In genomic region chr19:54473071-54473941, GRCh38 we compare ENCODE assay signal across 10 cellular contexts. TPM values are rescaled to one million over a fixed set of nuclear protein-coding genes. Genes with fewer than 3 reads are reported as not detected.
A peak's percentile ranks its signal among the peaks of the same experiment; 100 is the strongest.
DNase-seq lines count a peak whose midpoint lies in the region; ATAC-seq, FAIRE-seq and TF ChIP-seq lines count a peak whose summit lies in the region.
"Had no signal": no experiment of that assay in that cellular context is flagged by ENCODE, and none has a peak within 500 bp of the region (broad histone marks: within the 10 kb centered on the region; RNA-seq: fewer than 3 reads in every experiment).

Gene CDC42EP5, minus strand, starts transcription at chr19:54473296. Its CDS starts 7,749 bp downstream, at chr19:54465547.

- DNase-seq in NCI-H2227 (lab: John Stamatoyannopoulos, UW; ENCODE audit: unreplicated experiment) (peak; percentile 51), NCI-H2227 treated with DMSO at 0.1 percent for 48 hours (lab: John Stamatoyannopoulos, UW) (no peak), breast epithelium (ENCODE audit: low spot score in 2 of 2) (peak in 1 of 2 donors; percentile 72), kidney (peak; percentile 94), NCI-H2029 (lab: John Stamatoyannopoulos, UW) (no peak)
- DNase-seq in stimulated activated naive CD8-positive, alpha-beta T cell treated with anti-CD3 and anti-CD28 coated beads, Interleukin-15, Interleukin-2, amounts not matched to agents 100 U/mL and 50 U/mL, for 24 hours = peak; percentile 54
- no peak for DNase-seq in activated T-helper 1 cell treated with anti-CD3 and anti-CD28 coated beads, Interleukin-12 subunit alpha, Interleukin-12 subunit beta, Interleukin-2, Interleukin-4 antibody, amounts not matched to agents 30 ng/mL and 10 ng/mL and 1 ng/mL, durations not matched to agents 14 hours and 24 hours and 36 hours (ENCODE audit: low spot score)
- DNase-seq: activated B cell treated with CpG ODN at 0.5 μM for 24 hours; CD4-positive, CD25-positive, alpha-beta regulatory T cell had no signal

- intact Hi-C loops in breast epithelium (cut with DNase I; ENCODE audit: low total_unique reads) = loop anchor here (10.0 kb wide), 1 partner anchor 589 kb away; the partner anchor contains the start of gene PRKCG
- intact Hi-C loops in kidney (cut with DNase I) = no loop called here
- intact Hi-C loops in activated T-helper 1 cell treated with anti-CD3 and anti-CD28 coated beads, Interleukin-12 subunit alpha, Interleukin-12 subunit beta, Interleukin-2, Interleukin-4 antibody, amounts not matched to agents 30 ng/mL and 10 ng/mL and 1 ng/mL, durations not matched to agents 14 hours and 24 hours and 36 hours (cut with micrococcal nuclease) = loop anchor here (1.0 kb wide), 1 partner anchor 9 kb away; no protein-coding TSS in a partner anchor

- H3K4me1 Mint-ChIP-seq in activated T-helper 1 cell treated with anti-CD3 and anti-CD28 coated beads, Interleukin-12 subunit alpha, Interleukin-12 subunit beta, Interleukin-2, Interleukin-4 antibody, amounts not matched to agents 30 ng/mL and 10 ng/mL and 1 ng/mL, durations not matched to agents 14 hours and 24 hours and 36 hours (ENCODE audit: low read depth) = peaks cover 13% of the 10 kb centered on the region

- no peak for FAIRE-seq in kidney (lab: Jason Lieb, UNC)

- H3K36me3 ChIP-seq in breast epithelium (no peaks in the 10 kb centered on the region), kidney (ENCODE audit: control insufficient read depth in 1 of 2, insufficient read depth in 2 of 2, low read length in 2 of 2) (no peaks in the 10 kb centered on the region)

- peaks cover 41% of the 10 kb centered on the region for H3K27me3 Mint-ChIP-seq in activated T-helper 1 cell treated with anti-CD3 and anti-CD28 coated beads, Interleukin-12 subunit alpha, Interleukin-12 subunit beta, Interleukin-2, Interleukin-4 antibody, amounts not matched to agents 30 ng/mL and 10 ng/mL and 1 ng/mL, durations not matched to agents 14 hours and 24 hours and 36 hours (ENCODE audit: insufficient read depth)

- H3K27ac Mint-ChIP-seq in activated T-helper 1 cell treated with anti-CD3 and anti-CD28 coated beads, Interleukin-12 subunit alpha, Interleukin-12 subunit beta, Interleukin-2, Interleukin-4 antibody, amounts not matched to agents 30 ng/mL and 10 ng/mL and 1 ng/mL, durations not matched to agents 14 hours and 24 hours and 36 hours = no peak within 1 kb of the TSS
- H3K27ac Mint-ChIP-seq: activated B cell treated with CpG ODN at 0.5 μM for 24 hours had no signal

- ATAC-seq in stimulated activated naive CD8-positive, alpha-beta T cell treated with anti-CD3 and anti-CD28 coated beads, Interleukin-15, Interleukin-2, amounts not matched to agents 100 U/mL and 50 U/mL, for 24 hours = peak; percentile 61
- ATAC-seq in HG02678 (IDR thresholded peaks at IDR 0.05; ENCODE audit: unreplicated experiment) = no peak

- H3K4me3 ChIP-seq in breast epithelium (peak within 1 kb of the TSS; percentile 45 to 65 (median 57)), kidney (ENCODE audit: low read length in 2 of 2) (peak within 1 kb of the TSS in 1 of 2 donors; percentile 48)

- no peaks in the 10 kb centered on the region for H3K9me3 Mint-ChIP-seq in activated T-helper 1 cell treated with anti-CD3 and anti-CD28 coated beads, Interleukin-12 subunit alpha, Interleukin-12 subunit beta, Interleukin-2, Interleukin-4 antibody, amounts not matched to agents 30 ng/mL and 10 ng/mL and 1 ng/mL, durations not matched to agents 14 hours and 24 hours and 36 hours
- H3K9me3 Mint-ChIP-seq: activated B cell treated with CpG ODN at 0.5 μM for 24 hours; CD4-positive, CD25-positive, alpha-beta regulatory T cell had no signal

- TF ChIP-seq POLR2A in breast epithelium (IDR thresholded peaks at IDR 0.05) = peak; percentile 23

- H3K36me3 Mint-ChIP-seq in activated T-helper 1 cell treated with anti-CD3 and anti-CD28 coated beads, Interleukin-12 subunit alpha, Interleukin-12 subunit beta, Interleukin-2, Interleukin-4 antibody, amounts not matched to agents 30 ng/mL and 10 ng/mL and 1 ng/mL, durations not matched to agents 14 hours and 24 hours and 36 hours (ENCODE audit: low read depth) = no peaks in the 10 kb centered on the region
- H3K36me3 Mint-ChIP-seq: CD4-positive, CD25-positive, alpha-beta regulatory T cell had no signal

- no peaks in the 10 kb centered on the region for H3K27me3 ChIP-seq in breast epithelium

- peaks cover 5 to 8% of the 10 kb centered on the region in 2 donors for H3K4me1 ChIP-seq in breast epithelium
- H3K4me1 ChIP-seq in kidney (ENCODE audit: control insufficient read depth in 1 of 2, insufficient read depth in 1 of 2, low read depth in 1 of 2, low read length in 2 of 2) = peaks cover 0 to 9% of the 10 kb centered on the region in 2 donors

- no peak within 1 kb of the TSS for H3K4me3 Mint-ChIP-seq in activated T-helper 1 cell treated with anti-CD3 and anti-CD28 coated beads, Interleukin-12 subunit alpha, Interleukin-12 subunit beta, Interleukin-2, Interleukin-4 antibody, amounts not matched to agents 30 ng/mL and 10 ng/mL and 1 ng/mL, durations not matched to agents 14 hours and 24 hours and 36 hours
- H3K4me3 Mint-ChIP-seq: activated B cell treated with CpG ODN at 0.5 μM for 24 hours; CD4-positive, CD25-positive, alpha-beta regulatory T cell had no signal

- H3K9me3 ChIP-seq in breast epithelium (no peaks in the 10 kb centered on the region), kidney (ENCODE audit: control insufficient read depth in 1 of 2, low read length in 2 of 2) (no peaks in the 10 kb centered on the region)

- TF ChIP-seq CTCF in breast epithelium (IDR thresholded peaks at IDR 0.05) = no peak
- no peak for TF ChIP-seq CTCF in kidney (IDR thresholded peaks at IDR 0.05; ENCODE audit: borderline replicate concordance, extremely low read depth, insufficient read depth)

- H3K27ac ChIP-seq in breast epithelium (peak within 1 kb of the TSS; percentile 71 to 83), kidney (ENCODE audit: low read depth in 2 of 2, low read length in 2 of 2) (peak within 1 kb of the TSS; percentile 23 to 83)

- no peak within 1 kb of the TSS for H3K9ac ChIP-seq in kidney (ENCODE audit: low read length in 2 of 2)

RNA-seq across cellular contexts. Expression of gene CDC42EP5, which starts in this region (rescaled TPM):
- total RNA-seq in breast epithelium = 10 to 100 TPM in 2 of 3 donors, 1 to 10 TPM in 1; 8.8 to 40.6 (median 17.4) TPM
- total RNA-seq in kidney = 29.9 TPM
- 19.3 TPM for polyA plus RNA-seq in kidney (ENCODE audit: insufficient read depth, low read depth, low replicate concordance)
- not detected in 2 replicates for total RNA-seq in activated T-helper 1 cell treated with anti-CD3 and anti-CD28 coated beads, Interleukin-12 subunit alpha, Interleukin-12 subunit beta, Interleukin-2, Interleukin-4 antibody, amounts not matched to agents 30 ng/mL and 10 ng/mL and 1 ng/mL, durations not matched to agents 14 hours and 24 hours and 36 hours
- total RNA-seq: activated B cell treated with CpG ODN at 0.5 μM for 24 hours; CD4-positive, CD25-positive, alpha-beta regulatory T cell had no signal
- polyA plus RNA-seq: CD4-positive, CD25-positive, alpha-beta regulatory T cell had no signal

Comparison
In these comparisons a context has a peak if more than half of its experiments do, and no peak if none do; other contexts are left out.
1. DNase-seq: peak in NCI-H2227 (single experiment), kidney (single experiment) and stimulated activated naive CD8-positive, alpha-beta T cell treated with anti-CD3 and anti-CD28 coated beads, Interleukin-15, Interleukin-2, amounts not matched to agents 100 U/mL and 50 U/mL, for 24 hours (single experiment); none in NCI-H2227 treated with DMSO at 0.1 percent for 48 hours (single experiment), activated T-helper 1 cell treated with anti-CD3 and anti-CD28 coated beads, Interleukin-12 subunit alpha, Interleukin-12 subunit beta, Interleukin-2, Interleukin-4 antibody, amounts not matched to agents 30 ng/mL and 10 ng/mL and 1 ng/mL, durations not matched to agents 14 hours and 24 hours and 36 hours (single experiment) and NCI-H2029 (single experiment).